9 cellular contexts compared by ENCODE assay signal in the genomic region with DNA sequence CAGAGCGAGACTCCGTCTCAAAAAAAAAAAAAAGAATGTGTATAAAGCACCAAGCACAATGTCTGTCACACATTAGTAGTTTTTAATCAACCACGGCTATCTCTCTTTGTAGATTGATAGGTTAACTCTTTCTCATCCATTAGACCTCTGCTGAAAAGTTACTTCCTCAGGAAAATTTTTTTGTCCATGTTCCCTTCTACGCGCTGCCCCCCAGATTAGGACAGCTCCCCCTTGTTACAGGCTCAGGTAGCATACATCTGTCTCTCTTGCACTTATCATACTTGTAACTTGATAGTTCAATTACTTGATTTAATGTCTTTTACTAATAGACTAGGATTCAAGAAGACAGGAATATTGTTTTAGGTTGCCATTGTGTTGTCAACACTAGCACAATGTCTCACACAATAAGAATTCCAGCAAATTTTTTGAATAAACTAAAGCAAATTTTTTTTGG. TPM values are rescaled to one million over a fixed set of nuclear protein-coding genes. Genes with fewer than 3 reads are reported as not detected.
A peak's percentile ranks its signal among the peaks of the same experiment; 100 is the strongest.
DNase-seq lines count a peak whose midpoint lies in the region; ATAC-seq, FAIRE-seq and TF ChIP-seq lines count a peak whose summit lies in the region.
"Had no signal": no experiment of that assay in that cellular context is flagged by ENCODE, and none has a peak within 500 bp of the region (broad histone marks: within the 10 kb centered on the region; RNA-seq: fewer than 3 reads in every experiment).

No MANE protein-coding gene starts in this region.

- no peaks in the 10 kb centered on the region for H4K20me1 ChIP-seq in GM12878 (ENCODE audit: control insufficient read depth, insufficient read depth)

- WGBS in GM12878 (ENCODE audit: insufficient coverage, insufficient replicate concordance, low lambda C conversion rate, missing lambda C conversion rate) = 64% methylated on average over 3 of the region's 5 CpGs
- 61 to 74% methylated on average over 4 to 5 of the region's 5 CpGs for WGBS in gastroesophageal sphincter (ENCODE audit: low coverage in 1 of 2), 2 donors

- peaks cover 16% of the 10 kb centered on the region for H3K4me1 ChIP-seq in CD4-positive, alpha-beta memory T cell (ENCODE audit: insufficient read depth, low read length)
- H3K4me1 ChIP-seq in GM12878 (ENCODE audit: control insufficient read depth, insufficient read depth, low read length) (no peaks in the 10 kb centered on the region; the same call in 1 of the 2 replicates), gastroesophageal sphincter (peaks cover 0 to 28% (median 2%) of the 10 kb centered on the region in 3 donors)

- no peak for FAIRE-seq in GM12878 (lab: Jason Lieb, UNC)

- SMC1A ChIA-PET in GM12878 (lab: Charles Lee; ENCODE audit: uncharacterized antibody, unreplicated experiment) = interaction anchor here (1.1 to 3.0 kb wide), 4 partner anchors 23 to 167 kb away, joined by 3 to 33 read pairs (median 3); no protein-coding TSS in a partner anchor

- TF ChIP-seq POLR2A in GM12878 (IDR thresholded peaks at IDR 0.05; ENCODE audit: low read depth, low read length) (no peak), gastroesophageal sphincter (IDR thresholded peaks at IDR 0.05) (no peak)

- no peak for TF ChIP-seq RAD21 in GM12878 (IDR thresholded peaks at IDR 0.05; ENCODE audit: insufficient read depth, low read depth, low read length)

- peaks cover 20 to 47% (median 30%) of the 10 kb centered on the region in 4 donors for H3K4me1 Mint-ChIP-seq in CD4-positive, alpha-beta memory T cell
- peaks cover 15 to 34% (median 20%) of the 10 kb centered on the region in 3 donors for H3K4me1 Mint-ChIP-seq in IgD-negative memory B cell
- H3K4me1 Mint-ChIP-seq in naive B cell = peaks cover 15 to 32% (median 19%) of the 10 kb centered on the region in 3 donors

- no peaks in the 10 kb centered on the region for H3K27me3 Mint-ChIP-seq in CD4-positive, alpha-beta memory T cell
- no peaks in the 10 kb centered on the region for H3K27me3 Mint-ChIP-seq in IgD-negative memory B cell
- H3K27me3 Mint-ChIP-seq in naive B cell = peaks cover 7 to 9% (median 8%) of the 10 kb centered on the region in 3 donors

- no peak for ATAC-seq in GM12878
- no peak for ATAC-seq in naive B cell (ENCODE audit: low read depth in 2 of 2)
- ATAC-seq in gastroesophageal sphincter = no peak

- peaks cover 36% of the 10 kb centered on the region for H3K79me2 ChIP-seq in GM12878 (ENCODE audit: control insufficient read depth, insufficient read depth, low read length)

- no peak overlapping the region for H3K4me3 ChIP-seq in CD4-positive, alpha-beta memory T cell (ENCODE audit: low read length in 2 of 2)
- H3K4me3 ChIP-seq in GM12878 (peak overlapping the region; percentile 90), gastroesophageal sphincter (no peak overlapping the region)

- RAD21 ChIA-PET in GM12878 (lab: Charles Lee; ENCODE audit: unreplicated experiment) = interaction anchor here (1.3 to 5.6 kb wide), 2 partner anchors 66 to 86 kb away, joined by 3 to 53 read pairs; no protein-coding TSS in a partner anchor

- no peaks in the 10 kb centered on the region for H3K9me3 ChIP-seq in CD4-positive, alpha-beta memory T cell (ENCODE audit: control insufficient read depth in 1 of 2, low read length in 2 of 2)
- no peaks in the 10 kb centered on the region for H3K9me3 ChIP-seq in GM12878 (replicated peaks; ENCODE audit: control insufficient read depth, insufficient read depth, low read length)
- no peaks in the 10 kb centered on the region for H3K9me3 ChIP-seq in gastroesophageal sphincter

- in situ Hi-C loops in GM12878 (cut with MboI) = loop anchor here (5.0 kb wide), 1 partner anchor 598 kb away; no protein-coding TSS in a partner anchor

- POLR2A ChIA-PET in CD4-positive, alpha-beta memory T cell (lab: Charles Lee; ENCODE audit: partially characterized antibody) = no interaction called here
- POLR2A ChIA-PET in GM12878 (lab: Charles Lee) = interaction anchor here (1.2 kb wide), 1 partner anchor 117 kb away, joined by 3 read pairs; no protein-coding TSS in a partner anchor

- TF ChIP-seq EP300 in GM12878 (IDR thresholded peaks at IDR 0.05; ENCODE audit: borderline replicate concordance in 1 of 2, control insufficient read depth in 1 of 2, low read depth in 2 of 2, low read length in 2 of 2) = no peak
- no peak for TF ChIP-seq EP300 in gastroesophageal sphincter (IDR thresholded peaks at IDR 0.05)

- H3K36me3 Mint-ChIP-seq in CD4-positive, alpha-beta memory T cell = peaks cover 19 to 21% of the 10 kb centered on the region in 2 donors
- H3K36me3 Mint-ChIP-seq in IgD-negative memory B cell (peaks cover 8% of the 10 kb centered on the region), naive B cell (peaks cover 8 to 17% of the 10 kb centered on the region in 2 donors)

- H3K27ac ChIP-seq in CD4-positive, alpha-beta memory T cell (ENCODE audit: low read depth, low read length) = no peak overlapping the region
- H3K27ac ChIP-seq in GM12878 (ENCODE audit: control insufficient read depth, insufficient read depth) = no peak overlapping the region; the same call in 1 of the 2 replicates
- H3K27ac ChIP-seq in gastroesophageal sphincter = no peak overlapping the region

- no peak for DNase-seq in CD4-positive, alpha-beta memory T cell
- DNase-seq in GM12878 (ENCODE audit: low read depth, low spot score) (no peak), naive B cell (no peak), NCI-H774 (lab: John Stamatoyannopoulos, UW) (no peak), OCI-M2 (lab: John Stamatoyannopoulos, UW; ENCODE audit: unreplicated experiment) (no peak)
- no peak for DNase-seq in activated effector memory CD4-positive, alpha-beta T cell treated with Interleukin-2 at 50 U/mL for 16 hours
- DNase-seq: amniotic stem cell had no signal

- TF ChIP-seq CTCF in GM12878 (IDR thresholded peaks at IDR 0.05 in 2 of 3, conservative IDR thresholded peaks at IDR 0.05 in 1 of 3; ENCODE audit: control insufficient read depth in 2 of 3, extremely low read depth in 1 of 3, insufficient read depth in 1 of 3, low read depth in 3 of 3, low read length in 3 of 3) = peak in 1 of 3 experiments; percentile 11; a peak in 1 of 6 replicates
- no peak for TF ChIP-seq CTCF in gastroesophageal sphincter (IDR thresholded peaks at IDR 0.05)

- H3K36me3 ChIP-seq in CD4-positive, alpha-beta memory T cell (ENCODE audit: insufficient read depth, low read length) = no peaks in the 10 kb centered on the region
- H3K36me3 ChIP-seq in GM12878 (ENCODE audit: control insufficient read depth in 2 of 2, insufficient read depth in 2 of 2, low read length in 1 of 2) = peaks cover 0 to 5% of the 10 kb centered on the region in 2 experiments; a peak in 3 of 4 replicates
- H3K36me3 ChIP-seq in gastroesophageal sphincter = peaks cover 0 to 18% of the 10 kb centered on the region in 2 donors

- H3K9ac ChIP-seq in GM12878 (ENCODE audit: control insufficient read depth, insufficient read depth, low read length) = peak overlapping the region; percentile 18; the same call in 1 of the 2 replicates

- H3K27ac Mint-ChIP-seq in CD4-positive, alpha-beta memory T cell = peak overlapping the region in 4 of 7 donors; percentile 27 to 89 (median 54)
- H3K27ac Mint-ChIP-seq in IgD-negative memory B cell = peak overlapping the region in 2 of 3 donors; percentile 6 to 98
- peak overlapping the region in 3 of 6 donors; percentile 61 to 79 (median 67) for H3K27ac Mint-ChIP-seq in naive B cell

- intact Hi-C loops in CD4-positive, alpha-beta memory T cell (cut with micrococcal nuclease) = loop anchor here (5.0 kb wide), 2 partner anchors 67 to 1802 kb away; a partner anchor contains a TSS
- intact Hi-C loops in GM12878 (cut with micrococcal nuclease; ENCODE audit: unreplicated experiment) = loop anchor here (5.0 kb wide), 2 partner anchors 72 to 908 kb away; no protein-coding TSS in a partner anchor

- 0 out of 2 replicates have a peak overlapping the region, but pooled peaks have one; percentile 16 for H2AFZ ChIP-seq in GM12878 (ENCODE audit: control insufficient read depth, low read depth, low read length)

- H3K27me3 ChIP-seq in CD4-positive, alpha-beta memory T cell (ENCODE audit: insufficient read depth, low read length) = no peaks in the 10 kb centered on the region
- no peaks in the 10 kb centered on the region for H3K27me3 ChIP-seq in GM12878 (replicated peaks in 1 of 2; ENCODE audit: control insufficient read depth in 2 of 2, insufficient read depth in 2 of 2, low read length in 1 of 2)
- H3K27me3 ChIP-seq in gastroesophageal sphincter = no peaks in the 10 kb centered on the region

- CTCF ChIA-PET in CD4-positive, alpha-beta memory T cell (lab: Charles Lee; ENCODE audit: partially characterized antibody) = no interaction called here
- CTCF ChIA-PET in GM12878 (lab: Yijun Ruan, JAX) = interaction anchor here (1.1 to 3.4 kb wide), 4 partner anchors 9 to 396 kb away, joined by 3 to 25 read pairs (median 6); no protein-coding TSS in a partner anchor

- no TSS peak for BruUV-seq in GM12878 (replicated peaks; lab: Mats Ljungman, UMichigan)

- no peaks in the 10 kb centered on the region for H3K9me3 Mint-ChIP-seq in CD4-positive, alpha-beta memory T cell
- no peaks in the 10 kb centered on the region for H3K9me3 Mint-ChIP-seq in IgD-negative memory B cell
- H3K9me3 Mint-ChIP-seq in naive B cell = no peaks in the 10 kb centered on the region

- peak overlapping the region; percentile 86 for H3K4me2 ChIP-seq in GM12878 (ENCODE audit: control insufficient read depth, insufficient read depth)

- H3K4me3 Mint-ChIP-seq in CD4-positive, alpha-beta memory T cell = peak overlapping the region; percentile 52 to 100 (median 98)
- H3K4me3 Mint-ChIP-seq in IgD-negative memory B cell (peak overlapping the region; percentile 98 to 100 (median 100)), naive B cell (peak overlapping the region; percentile 73 to 100 (median 98))

RNA-seq across cellular contexts. Expression of a gene that starts 1.5 kb away (rescaled TPM):
- 10 to 100 TPM; 12.0 to 12.2 TPM for total RNA-seq in CD4-positive, alpha-beta memory T cell
- 1 to 10 TPM; 1.3 to 7.1 TPM for polyA plus RNA-seq in CD4-positive, alpha-beta memory T cell
- 7.9 TPM for polyA plus RNA-seq in IgD-negative memory B cell
- 33.6 and 40.2 TPM in 2 replicates for total RNA-seq in GM12878 (2013; cell fraction: nucleolus; rRNA removed)
- 34.2 and 38.9 TPM in 2 replicates for total RNA-seq in GM12878 (2014; rRNA removed)
- total RNA-seq in GM12878 (2014; rRNA removed; fragmentation: Illumina TruSeq; extraction: Trizol) = 49.1 and 51.5 TPM in 2 replicates
- 34.5 and 39.2 TPM in 2 replicates for total RNA-seq in GM12878 (2021)
- polyA plus RNA-seq in GM12878 (2011; ENCODE audit: low read depth) = 9.1 TPM
- 39.7 and 70.1 TPM in 2 replicates for polyA plus RNA-seq in GM12878 (2011; rRNA removed)
- polyA plus RNA-seq in GM12878 (2011; cell fraction: cytosol; rRNA removed) = 12.9 and 14.3 TPM in 2 replicates
- 41.2 and 50.0 TPM in 2 replicates for polyA plus RNA-seq in GM12878 (2011; cell fraction: nucleus; rRNA removed)
- 17.6 and 18.1 TPM in 2 replicates for polyA plus RNA-seq in GM12878 (2012)
- polyA plus RNA-seq in GM12878 (2014; fragmentation: Illumina TruSeq; extraction: Trizol) = 67.6 TPM in 2 replicates
- polyA plus RNA-seq in GM12878 (2014; fragmentation: Nextera tagmentation; extraction: Ambion mirVana) = 10 to 100 TPM; 36.6 to 40.4 TPM
- polyA plus RNA-seq in GM12878 (2014; rRNA removed) = 39.2 and 53.0 TPM in 2 replicates
- 10 to 100 TPM; 60.6 to 69.9 TPM for polyA plus RNA-seq in GM12878 (2016; fragmentation: Nextera tagmentation; extraction: Ambion mirVana)
- 18.7 and 25.0 TPM in 2 replicates for polyA minus RNA-seq in GM12878 (2011; rRNA and poly(A)+ RNA removed)
- polyA minus RNA-seq in GM12878 (2011; cell fraction: cytosol; rRNA and poly(A)+ RNA removed) = 11.9 and 12.7 TPM in 2 replicates
- 28.4 and 37.2 TPM in 2 replicates for polyA minus RNA-seq in GM12878 (2011; cell fraction: nucleus; rRNA and poly(A)+ RNA removed)
- polyA plus RNA-seq in naive B cell (ENCODE audit: low read depth in 6 of 6) = 1 to 10 TPM in 5 of 6 donors, not detected in 1; 5.1 to 9.4 (median 8.3) TPM
- 10 to 100 TPM in 1 of 4 donors, 1 to 10 TPM in 3; 5.7 to 10.1 (median 6.7) TPM for total RNA-seq in gastroesophageal sphincter

RNA-seq across cellular contexts. Expression of a gene that starts 52.0 kb away (rescaled TPM):
- total RNA-seq in CD4-positive, alpha-beta memory T cell = 100 to 1,000 TPM; 222 to 223 TPM
- 100 to 1,000 TPM in 1 of 2 donors, 10 to 100 TPM in 1; 45.8 to 103 TPM for polyA plus RNA-seq in CD4-positive, alpha-beta memory T cell
- polyA plus RNA-seq in IgD-negative memory B cell = 114 TPM
- 746 and 764 TPM in 2 replicates for total RNA-seq in GM12878 (2013; cell fraction: nucleolus; rRNA removed)
- 172 and 178 TPM in 2 replicates for total RNA-seq in GM12878 (2014; rRNA removed)
- total RNA-seq in GM12878 (2014; rRNA removed; fragmentation: Illumina TruSeq; extraction: Trizol) = 125 and 126 TPM in 2 replicates
- total RNA-seq in GM12878 (2021) = 179 and 192 TPM in 2 replicates
- polyA plus RNA-seq in GM12878 (2011; ENCODE audit: low read depth) = 75.8 TPM
- 130 and 171 TPM in 2 replicates for polyA plus RNA-seq in GM12878 (2011; rRNA removed)
- 148 and 150 TPM in 2 replicates for polyA plus RNA-seq in GM12878 (2011; cell fraction: cytosol; rRNA removed)
- polyA plus RNA-seq in GM12878 (2011; cell fraction: nucleus; rRNA removed) = 183 and 219 TPM in 2 replicates
- 87.1 and 104 TPM in 2 replicates for polyA plus RNA-seq in GM12878 (2012)
- 123 and 129 TPM in 2 replicates for polyA plus RNA-seq in GM12878 (2014; fragmentation: Illumina TruSeq; extraction: Trizol)
- polyA plus RNA-seq in GM12878 (2014; fragmentation: Nextera tagmentation; extraction: Ambion mirVana) = 10 to 100 TPM; 34.2 to 41.6 TPM
- polyA plus RNA-seq in GM12878 (2014; rRNA removed) = 95.5 and 104 TPM in 2 replicates
- polyA plus RNA-seq in GM12878 (2016; fragmentation: Nextera tagmentation; extraction: Ambion mirVana) = 100 to 1,000 TPM; 109 to 114 TPM
- polyA minus RNA-seq in GM12878 (2011; rRNA and poly(A)+ RNA removed) = 381 and 449 TPM in 2 replicates
- polyA minus RNA-seq in GM12878 (2011; cell fraction: cytosol; rRNA and poly(A)+ RNA removed) = 66.6 and 92.6 TPM in 2 replicates
- 411 and 600 TPM in 2 replicates for polyA minus RNA-seq in GM12878 (2011; cell fraction: nucleus; rRNA and poly(A)+ RNA removed)
- polyA plus RNA-seq in naive B cell (ENCODE audit: low read depth in 6 of 6) = 100 to 1,000 TPM in 4 of 6 donors, 10 to 100 TPM in 2; 62.1 to 165 (median 106) TPM
- total RNA-seq in gastroesophageal sphincter = 10 to 100 TPM in 3 of 4 donors, 1 to 10 TPM in 1; 9.3 to 20.6 (median 11.8) TPM
